ENCODE assay signal across 9 cellular contexts in the genomic region with DNA sequence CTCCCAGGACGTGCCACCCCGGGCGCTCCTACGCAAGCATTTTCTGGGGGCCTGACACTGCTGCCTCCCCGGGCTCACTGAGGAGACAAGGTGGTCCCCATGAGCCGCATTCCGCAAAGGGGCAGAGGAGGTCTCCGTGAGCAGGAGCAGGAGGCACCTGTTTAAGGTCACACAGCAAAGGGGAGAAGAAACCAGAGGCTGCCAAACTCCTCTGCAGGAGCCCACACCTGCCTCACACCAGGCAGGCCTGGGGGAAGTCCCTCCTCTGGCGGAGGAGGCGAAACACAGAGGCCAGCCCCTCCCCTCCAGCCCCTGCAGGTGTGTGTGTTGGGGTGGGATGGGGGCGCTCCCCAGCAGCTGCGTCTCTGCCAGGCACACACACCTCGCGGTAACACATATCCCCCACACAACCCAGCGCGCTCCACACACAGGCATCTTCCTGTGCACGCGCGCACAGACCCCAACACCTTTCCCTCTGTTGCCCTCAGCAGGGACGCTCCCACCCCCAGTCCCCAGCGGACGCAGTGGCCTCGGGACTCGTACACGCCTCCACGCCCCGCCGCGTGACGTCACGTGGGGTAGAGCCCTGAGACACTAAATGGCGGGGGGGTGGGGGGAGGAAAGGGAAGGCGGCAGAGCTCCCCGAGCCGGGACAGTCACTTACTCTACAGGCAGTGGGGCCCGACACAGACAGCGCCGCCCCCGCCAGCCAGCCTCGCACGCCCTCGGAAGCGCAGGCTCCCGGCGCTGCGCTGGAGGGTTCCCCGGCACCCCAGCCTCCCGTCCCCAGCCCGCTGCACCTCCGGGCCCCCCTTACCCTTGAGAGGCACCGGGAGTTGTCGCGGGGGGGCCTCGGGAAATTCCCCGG.
DNase-seq lines count a peak whose midpoint lies in the region; ATAC-seq lines count a peak whose summit lies in the region.
"Had no signal": no experiment of that assay in that cellular context is flagged by ENCODE, and none has a peak within 500 bp of the region (broad histone marks: within the 10 kb centered on the region; RNA-seq: fewer than 3 reads in every experiment).

No MANE protein-coding gene starts in this region.

- no peaks in the 10 kb centered on the region for H3K9me3 ChIP-seq in mucosa of rectum (ENCODE audit: control insufficient read depth in 2 of 2, low read length in 2 of 2)
- H3K9me3 ChIP-seq in stomach smooth muscle (ENCODE audit: control insufficient read depth in 2 of 2, low read length in 2 of 2), result no peaks in the 10 kb centered on the region

- DNase-seq in NCI-H1436 (lab: John Stamatoyannopoulos, UW) (peak; percentile 32), NCI-H1436 treated with DMSO at 0.1 percent for 48 hours (lab: John Stamatoyannopoulos, UW) (no peak), RPMI8226 (peak; percentile 91), EL (no peak)

- H3K9ac ChIP-seq in mucosa of rectum (ENCODE audit: low read depth in 1 of 2, low read length in 2 of 2) (peak overlapping the region in 1 of 2 donors; percentile 23), stomach smooth muscle (ENCODE audit: low read length in 2 of 2) (no peak overlapping the region)

- H3K36me3 Mint-ChIP-seq in activated naive CD4-positive, alpha-beta T cell treated with anti-CD3 and anti-CD28 coated beads, Interleukin-2, amount 50 U/mL, for 24 hours, result no peaks in the 10 kb centered on the region

- peak overlapping the region; percentile 10 to 37 for H3K4me3 ChIP-seq in mucosa of rectum (ENCODE audit: low read length in 2 of 2)
- H3K4me3 ChIP-seq in stomach smooth muscle (ENCODE audit: low read length in 2 of 2), result peak overlapping the region; percentile 33 to 44

- H3K27ac Mint-ChIP-seq in activated naive CD4-positive, alpha-beta T cell treated with anti-CD3 and anti-CD28 coated beads, Interleukin-2, amount 50 U/mL, for 24 hours, result peak overlapping the region; percentile 56

- H3K4me1 ChIP-seq in mucosa of rectum (ENCODE audit: control insufficient read depth in 2 of 2, insufficient read depth in 2 of 2, low read length in 2 of 2), result peaks cover 11% of the 10 kb centered on the region in 2 donors
- H3K4me1 ChIP-seq in stomach smooth muscle (ENCODE audit: control insufficient read depth, insufficient read depth, low read length), result peaks cover 20% of the 10 kb centered on the region

- peak overlapping the region; percentile 87 for H3K4me3 Mint-ChIP-seq in activated naive CD4-positive, alpha-beta T cell treated with anti-CD3 and anti-CD28 coated beads, Interleukin-2, amount 50 U/mL, for 24 hours

- peaks cover 55% of the 10 kb centered on the region for H3K4me1 Mint-ChIP-seq in activated naive CD4-positive, alpha-beta T cell treated with anti-CD3 and anti-CD28 coated beads, Interleukin-2, amount 50 U/mL, for 24 hours

- ATAC-seq in HG02885 (IDR thresholded peaks at IDR 0.05; ENCODE audit: poor library complexity, unreplicated experiment), result peak; percentile 76

- H3K27ac ChIP-seq in mucosa of rectum (ENCODE audit: low read depth in 2 of 2, low read length in 2 of 2) (peak overlapping the region; percentile 34 to 54), stomach smooth muscle (ENCODE audit: low read length) (no peak overlapping the region)
- H3K27ac ChIP-seq: epithelial cell of prostate had no signal

- H3K36me3 ChIP-seq in mucosa of rectum (ENCODE audit: control insufficient read depth in 2 of 2, insufficient read depth in 2 of 2, low read length in 2 of 2), result no peaks in the 10 kb centered on the region
- H3K36me3 ChIP-seq in stomach smooth muscle (ENCODE audit: control insufficient read depth in 2 of 2, insufficient read depth in 2 of 2, low read length in 2 of 2), result no peaks in the 10 kb centered on the region

- H3K9me3 Mint-ChIP-seq in activated naive CD4-positive, alpha-beta T cell treated with anti-CD3 and anti-CD28 coated beads, Interleukin-2, amount 50 U/mL, for 24 hours, result no peaks in the 10 kb centered on the region

- peaks cover 48 to 68% of the 10 kb centered on the region in 2 donors for H3K27me3 ChIP-seq in mucosa of rectum (ENCODE audit: control insufficient read depth in 2 of 2, insufficient read depth in 2 of 2, low read length in 2 of 2)
- H3K27me3 ChIP-seq in stomach smooth muscle (ENCODE audit: control insufficient read depth in 1 of 2, insufficient read depth in 2 of 2, low read length in 2 of 2), result peaks cover 70 to 77% of the 10 kb centered on the region in 2 donors

- H3K27me3 Mint-ChIP-seq in activated naive CD4-positive, alpha-beta T cell treated with anti-CD3 and anti-CD28 coated beads, Interleukin-2, amount 50 U/mL, for 24 hours, result peaks cover 3% of the 10 kb centered on the region

Comparison
In these comparisons a context has a peak if more than half of its experiments do, and no peak if none do; other contexts are left out.
1. DNase-seq: peak in NCI-H1436 (single experiment) and RPMI8226 (single experiment); none in NCI-H1436 treated with DMSO at 0.1 percent for 48 hours (single experiment) and EL (single experiment).